20 cellular contexts compared by ENCODE assay signal in the genomic region with DNA sequence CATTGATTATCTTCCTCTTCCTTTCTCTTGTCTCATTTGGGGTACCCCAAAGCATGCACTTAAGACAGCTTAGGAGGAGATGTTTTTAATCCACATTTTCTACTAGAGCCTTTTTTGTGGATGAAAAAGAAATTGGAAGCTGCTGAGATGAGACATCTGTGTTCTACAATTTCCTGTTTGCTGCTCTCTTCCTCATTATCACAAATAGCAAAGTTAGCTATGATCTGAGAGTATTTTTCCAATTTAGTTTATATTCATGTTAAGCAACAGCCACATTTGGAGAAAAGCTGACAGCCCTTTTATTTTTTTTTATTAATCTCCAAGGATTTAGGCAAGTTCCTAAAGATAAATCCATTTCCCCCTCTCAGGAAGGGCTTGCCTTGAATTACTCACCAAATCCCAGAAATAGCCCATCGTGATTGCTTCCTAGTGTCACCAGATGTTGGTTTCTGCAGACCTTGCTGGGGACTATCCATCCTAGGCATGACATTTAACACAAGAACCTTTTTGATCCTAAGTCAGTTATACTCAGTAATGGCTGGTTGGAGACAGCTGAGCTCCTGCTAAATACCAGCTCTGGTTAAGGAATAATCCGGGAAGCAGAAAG.
DNase-seq lines count a peak whose midpoint lies in the region; ATAC-seq and TF ChIP-seq lines count a peak whose summit lies in the region.
"Had no signal": no experiment of that assay in that cellular context is flagged by ENCODE, and none has a peak within 500 bp of the region (broad histone marks: within the 10 kb centered on the region; RNA-seq: fewer than 3 reads in every experiment).

No MANE protein-coding gene starts in this region.

- H4K20me1 ChIP-seq in BLaER1 (no peaks in the 10 kb centered on the region), smooth muscle cell (ENCODE audit: low read depth) (no peaks in the 10 kb centered on the region)

- H3F3A ChIP-seq in smooth muscle cell (ENCODE audit: low read depth) = peaks cover 3% of the 10 kb centered on the region

- H3K9me3 ChIP-seq in BLaER1 = peaks cover 17% of the 10 kb centered on the region
- H3K9me3 ChIP-seq in heart right ventricle = peaks cover 0 to 9% (median 3%) of the 10 kb centered on the region in 11 donors
- H3K9me3 ChIP-seq in smooth muscle cell (replicated peaks; ENCODE audit: low read depth) = no peaks in the 10 kb centered on the region
- H3K9me3 ChIP-seq: neutrophil had no signal

- no peak for TF ChIP-seq CTCF in heart right ventricle (IDR thresholded peaks at IDR 0.05)
- no peak for TF ChIP-seq CTCF in smooth muscle cell (IDR thresholded peaks at IDR 0.05; ENCODE audit: borderline replicate concordance, insufficient read depth, poor library complexity, severe bottlenecking)

- no peaks in the 10 kb centered on the region for H3K4me1 Mint-ChIP-seq in activated T-cell treated with anti-CD3 and anti-CD28 coated beads, Interleukin-2, amount 50 U/mL, for 72 hours (ENCODE audit: low read depth)
- H3K4me1 Mint-ChIP-seq in activated CD8-positive, alpha-beta memory T cell treated with anti-CD3 and anti-CD28 coated beads, Interleukin-2, amount 10 ng/mL, durations not matched to agents 7 days and 5 days = no peaks in the 10 kb centered on the region
- H3K4me1 Mint-ChIP-seq: B cell had no signal

- H3K79me2 ChIP-seq in smooth muscle cell (ENCODE audit: low read depth) = no peaks in the 10 kb centered on the region
- H3K79me2 ChIP-seq: hepatocyte had no signal

- intact Hi-C loops in heart right ventricle (cut with DNase I) = loop anchor here in 2 of 10 donors (5.0 to 10.0 kb wide), 2 partner anchors 37 to 340 kb away; no protein-coding TSS in a partner anchor

- H3K9ac ChIP-seq in BLaER1 (no peak overlapping the region), smooth muscle cell (ENCODE audit: low read depth) (no peak overlapping the region)

- peak; percentile 74 for DNase-seq in NCI-H82 (lab: John Stamatoyannopoulos, UW)
- DNase-seq in heart right ventricle = peak in 1 of 2 donors; percentile 26
- DNase-seq in smooth muscle cell (lab: John Stamatoyannopoulos, UW; ENCODE audit: unreplicated experiment) = no peak
- DNase-seq in DMS53 treated with DMSO at 0.1 percent for 48 hours (lab: John Stamatoyannopoulos, UW; ENCODE audit: unreplicated experiment) = no peak
- no peak for DNase-seq in activated T-cell treated with anti-CD3 and anti-CD28 coated beads, Interleukin-2, amount 50 U/mL, for 72 hours
- DNase-seq in activated CD8-positive, alpha-beta memory T cell treated with anti-CD3 and anti-CD28 coated beads, Interleukin-2, amount 10 ng/mL, durations not matched to agents 7 days and 5 days = no peak
- DNase-seq: activated CD4-positive, alpha-beta T cell treated with anti-CD3 and anti-CD28 coated beads, Interleukin-2, amount 50 U/mL, for 1 hour; activated naive CD4-positive, alpha-beta T cell treated with anti-CD3 and anti-CD28 coated beads for 36 hours; Calu3; effector memory CD8-positive, alpha-beta T cell; kidney; NCI-H1436 treated with DMSO at 0.1 percent for 48 hours; stimulated activated naive CD8-positive, alpha-beta T cell treated with anti-CD3 and anti-CD28 coated beads, Interleukin-15, Interleukin-2, amounts not matched to agents 100 U/mL and 50 U/mL, for 24 hours had no signal

- H3K4me2 ChIP-seq in BLaER1 = peak overlapping the region; percentile 67
- H3K4me2 ChIP-seq in smooth muscle cell = peak overlapping the region; percentile 54
- H3K4me2 ChIP-seq: hepatocyte had no signal

- peaks cover 2 to 5% of the 10 kb centered on the region in 2 donors for H3K9me3 Mint-ChIP-seq in activated T-cell treated with anti-CD3 and anti-CD28 coated beads, Interleukin-2, amount 50 U/mL, for 72 hours
- peaks cover 10% of the 10 kb centered on the region for H3K9me3 Mint-ChIP-seq in activated CD8-positive, alpha-beta memory T cell treated with anti-CD3 and anti-CD28 coated beads, Interleukin-2, amount 10 ng/mL, durations not matched to agents 7 days and 5 days (ENCODE audit: low read depth)

- CTCF ChIA-PET in activated CD8-positive, alpha-beta memory T cell treated with anti-CD3 and anti-CD28 coated beads, Interleukin-2, amount 10 ng/mL, durations not matched to agents 7 days and 5 days (lab: Charles Lee) = interaction anchor here (1.6 kb wide), 1 partner anchor 116 kb away, joined by 3 read pairs; no protein-coding TSS in a partner anchor

- H3K4me3 Mint-ChIP-seq in activated T-cell treated with anti-CD3 and anti-CD28 coated beads, Interleukin-2, amount 50 U/mL, for 72 hours = no peak overlapping the region
- H3K4me3 Mint-ChIP-seq in activated CD8-positive, alpha-beta memory T cell treated with anti-CD3 and anti-CD28 coated beads, Interleukin-2, amount 10 ng/mL, durations not matched to agents 7 days and 5 days = no peak overlapping the region
- H3K4me3 Mint-ChIP-seq: activated naive CD4-positive, alpha-beta T cell treated with anti-CD3 and anti-CD28 coated beads for 36 hours; B cell; effector memory CD8-positive, alpha-beta T cell had no signal

- no peaks in the 10 kb centered on the region for H3K27me3 ChIP-seq in BLaER1
- no peaks in the 10 kb centered on the region for H3K27me3 ChIP-seq in heart right ventricle
- no peaks in the 10 kb centered on the region for H3K27me3 ChIP-seq in smooth muscle cell (ENCODE audit: low read depth)
- H3K27me3 ChIP-seq: hepatocyte, neutrophil had no signal

- H3K36me3 ChIP-seq in BLaER1 (peaks cover 9% of the 10 kb centered on the region), heart right ventricle (no peaks in the 10 kb centered on the region), smooth muscle cell (ENCODE audit: low read depth) (no peaks in the 10 kb centered on the region)
- H3K36me3 ChIP-seq: neutrophil had no signal

- 42 to 46% methylated on average over 2 of the region's 2 CpGs for WGBS in heart right ventricle, 2 donors
- 18% methylated on average over 2 of the region's 2 CpGs for WGBS in smooth muscle cell (ENCODE audit: low lambda C conversion rate)

- H3K27ac ChIP-seq in BLaER1 = peak overlapping the region; percentile 74
- H3K27ac ChIP-seq in heart right ventricle = peak overlapping the region in 9 of 10 donors; percentile 3 to 66 (median 49)
- peak overlapping the region; percentile 40 for H3K27ac ChIP-seq in smooth muscle cell (ENCODE audit: low read depth)
- H3K27ac ChIP-seq: hepatocyte, neutrophil had no signal

- H2AFZ ChIP-seq in smooth muscle cell (ENCODE audit: low read depth) = no peak overlapping the region
- H2AFZ ChIP-seq: hepatocyte had no signal

- no peak overlapping the region for H3K27ac Mint-ChIP-seq in activated T-cell treated with anti-CD3 and anti-CD28 coated beads, Interleukin-2, amount 50 U/mL, for 72 hours
- no peak overlapping the region for H3K27ac Mint-ChIP-seq in activated CD8-positive, alpha-beta memory T cell treated with anti-CD3 and anti-CD28 coated beads, Interleukin-2, amount 10 ng/mL, durations not matched to agents 7 days and 5 days
- H3K27ac Mint-ChIP-seq: activated naive CD4-positive, alpha-beta T cell treated with anti-CD3 and anti-CD28 coated beads for 36 hours; B cell; effector memory CD8-positive, alpha-beta T cell had no signal

- H3K27me3 Mint-ChIP-seq in activated T-cell treated with anti-CD3 and anti-CD28 coated beads, Interleukin-2, amount 50 U/mL, for 72 hours (ENCODE audit: low read depth) = peaks cover 6% of the 10 kb centered on the region
- H3K27me3 Mint-ChIP-seq in activated CD8-positive, alpha-beta memory T cell treated with anti-CD3 and anti-CD28 coated beads, Interleukin-2, amount 10 ng/mL, durations not matched to agents 7 days and 5 days = no peaks in the 10 kb centered on the region
- H3K27me3 Mint-ChIP-seq: B cell had no signal

- H3K4me1 ChIP-seq in BLaER1 (peaks cover 30% of the 10 kb centered on the region), heart right ventricle (peaks cover 0 to 29% (median 16%) of the 10 kb centered on the region in 9 donors), smooth muscle cell (ENCODE audit: low read depth) (no peaks in the 10 kb centered on the region)

- H3K36me3 Mint-ChIP-seq in activated T-cell treated with anti-CD3 and anti-CD28 coated beads, Interleukin-2, amount 50 U/mL, for 72 hours (ENCODE audit: insufficient read depth in 2 of 2) = peaks cover 4 to 10% of the 10 kb centered on the region in 2 donors
- peaks cover 16% of the 10 kb centered on the region for H3K36me3 Mint-ChIP-seq in activated CD8-positive, alpha-beta memory T cell treated with anti-CD3 and anti-CD28 coated beads, Interleukin-2, amount 10 ng/mL, durations not matched to agents 7 days and 5 days

- no peak overlapping the region for H3K4me3 ChIP-seq in BLaER1
- no peak overlapping the region for H3K4me3 ChIP-seq in heart right ventricle
- no peak overlapping the region for H3K4me3 ChIP-seq in smooth muscle cell
- H3K4me3 ChIP-seq: hepatocyte had no signal

- ATAC-seq in heart right ventricle = peak in 7 of 8 donors; percentile 67 to 86 (median 73)
- ATAC-seq in HG03460 (IDR thresholded peaks at IDR 0.05; ENCODE audit: unreplicated experiment) = no peak
- no peak for ATAC-seq in activated T-cell treated with anti-CD3 and anti-CD28 coated beads, Interleukin-2, amount 50 U/mL, for 72 hours (replicated peaks in 1 of 2)
- no peak for ATAC-seq in activated CD8-positive, alpha-beta memory T cell treated with anti-CD3 and anti-CD28 coated beads, Interleukin-2, amount 10 ng/mL, durations not matched to agents 7 days and 5 days
- ATAC-seq: effector memory CD8-positive, alpha-beta T cell; Panc1; SK-N-SH treated with all-trans-retinoic acid at 6 μM for 48 hours; stimulated activated naive CD8-positive, alpha-beta T cell treated with anti-CD3 and anti-CD28 coated beads, Interleukin-15, Interleukin-2, amounts not matched to agents 100 U/mL and 50 U/mL, for 24 hours had no signal

Comparison
In these comparisons a context has a peak if more than half of its experiments do, and no peak if none do; other contexts are left out.
1. ATAC-seq: peak in heart right ventricle (7 of 8); none in HG03460 (single experiment), activated T-cell treated with anti-CD3 and anti-CD28 coated beads, Interleukin-2, amount 50 U/mL, for 72 hours (0 of 2) and activated CD8-positive, alpha-beta memory T cell treated with anti-CD3 and anti-CD28 coated beads, Interleukin-2, amount 10 ng/mL, durations not matched to agents 7 days and 5 days (single experiment).
2. Peak in every context shown above with its lines, with median percentiles within 50 percentile points of each other: H3K27ac ChIP-seq.